In the genomic region with DNA sequence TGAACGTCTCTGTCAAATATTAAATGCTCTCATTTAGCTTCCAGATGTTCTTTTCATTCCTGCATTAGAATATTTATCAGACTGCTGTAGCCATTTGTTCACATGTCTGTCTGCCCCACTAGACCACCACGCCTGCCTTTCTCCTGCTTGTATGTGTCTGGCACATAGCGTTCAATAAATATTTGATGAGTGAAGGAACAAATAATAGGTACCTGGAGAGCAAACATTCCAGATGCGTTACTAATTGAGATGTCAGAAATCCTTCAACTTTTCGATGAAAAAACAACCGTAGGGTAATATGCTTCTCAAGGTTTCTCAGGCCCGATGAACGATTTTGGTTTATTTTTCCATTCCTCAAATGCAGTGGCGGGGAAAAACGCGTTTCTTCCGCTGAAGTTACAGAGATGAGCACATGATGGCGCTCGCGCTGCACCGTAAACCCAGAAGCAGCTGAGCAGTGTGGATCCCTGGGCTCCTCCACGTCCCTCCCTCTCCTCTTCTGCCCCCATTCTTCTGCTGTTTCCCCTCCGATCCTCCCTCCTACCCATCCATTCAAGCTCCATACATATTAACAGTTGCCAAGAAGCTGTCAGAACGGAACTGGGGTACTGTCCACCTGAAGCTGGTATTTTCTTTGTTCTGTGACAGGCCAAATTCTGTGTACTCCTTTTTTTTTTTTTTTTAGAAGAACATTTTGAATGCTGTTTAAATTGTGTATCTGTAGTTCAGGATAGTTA, we compare ENCODE assay signal across 8 cellular contexts.
DNase-seq lines count a peak whose midpoint lies in the region; ATAC-seq, FAIRE-seq and TF ChIP-seq lines count a peak whose summit lies in the region.

No MANE protein-coding gene starts in this region.

- H3K4me2 ChIP-seq in Karpas-422 (ENCODE audit: low read depth, low read length, poor library complexity, severe bottlenecking) (no peak overlapping the region), mesendoderm (ENCODE audit: low read length) (no peak overlapping the region)

- POLR2A ChIA-PET in Panc1 (lab: Charles Lee), result interaction anchor here (0.5 kb wide), 1 partner anchor 170 kb away, joined by 3 read pairs; no protein-coding TSS in a partner anchor

- no peak overlapping the region for H3K4ac ChIP-seq in mesendoderm (ENCODE audit: low read depth, low read length)

- 21 to 24% methylated on average over 19 of the region's 19 CpGs for whole genome bisulfite sequencing in endodermal cell (ENCODE audit: insufficient coverage in 1 of 2, insufficient read length in 1 of 2), 2 experiments
- WGBS in mesendoderm (ENCODE audit: extremely low coverage, insufficient coverage, low lambda C conversion rate), result no CpG with 5 or more reads among the region's 19 CpGs

- in situ Hi-C loops in Panc1 (cut with HindIII; ENCODE audit: low pct_unique_long_range_greater_than_20kb, low sequenced_read_pairs), result no loop called here

- no peak overlapping the region for H2BK120ac ChIP-seq in mesendoderm (ENCODE audit: low read depth, low read length)

- no peak overlapping the region for H3K9ac ChIP-seq in Karpas-422 (ENCODE audit: low read length)
- H3K9ac ChIP-seq in endodermal cell (ENCODE audit: extremely low read depth, low read length, poor library complexity, severe bottlenecking), result no peak overlapping the region
- H3K9ac ChIP-seq in mesendoderm (ENCODE audit: low read length), result peak overlapping the region; percentile 34

- H4K20me1 ChIP-seq in Karpas-422 (ENCODE audit: insufficient read depth, low read depth, low read length), result no peaks in the 10 kb centered on the region

- H2BK15ac ChIP-seq in mesendoderm (replicated peaks; ENCODE audit: low read depth), result no peak overlapping the region

- H3K79me2 ChIP-seq in Karpas-422 (ENCODE audit: low read length), result no peaks in the 10 kb centered on the region
- no peaks in the 10 kb centered on the region for H3K79me2 ChIP-seq in mesendoderm (ENCODE audit: control insufficient read depth, insufficient read depth, low read length)

- H3K36me3 Mint-ChIP-seq in endodermal cell (ENCODE audit: low read depth), result no peaks in the 10 kb centered on the region

- no peak overlapping the region for H4K8ac ChIP-seq in mesendoderm (ENCODE audit: low read depth, low read length)

- no peak overlapping the region for H3K18ac ChIP-seq in mesendoderm (ENCODE audit: low read length)

- H3K27me3 ChIP-seq in Karpas-422 (ENCODE audit: low read length) (no peaks in the 10 kb centered on the region), Panc1 (ENCODE audit: control insufficient read depth, insufficient read depth, low read length) (no peaks in the 10 kb centered on the region), endodermal cell (ENCODE audit: control insufficient read depth, insufficient read depth, low read length, poor library complexity, severe bottlenecking) (no peaks in the 10 kb centered on the region), mesendoderm (ENCODE audit: insufficient read depth, low read length, poor library complexity) (no peaks in the 10 kb centered on the region)

- ATAC-seq in Panc1, result peak; percentile 83

- H3K9me2 ChIP-seq in Karpas-422 (replicated peaks; ENCODE audit: insufficient read depth, low read length), result no peaks in the 10 kb centered on the region

- intact Hi-C loops in Panc1 (cut with micrococcal nuclease; ENCODE audit: unreplicated experiment), result loop anchor here (2.0 to 5.0 kb wide), 2 partner anchors 55 to 317 kb away; no protein-coding TSS in a partner anchor

- FAIRE-seq in urothelium cell line (lab: Jason Lieb, UNC), result no peak

- H3K79me1 ChIP-seq in mesendoderm (ENCODE audit: low read length), result no peaks in the 10 kb centered on the region

- no peak overlapping the region for H3K56ac ChIP-seq in mesendoderm (ENCODE audit: low read length)

- H2BK5ac ChIP-seq in mesendoderm (ENCODE audit: low read length), result no peak overlapping the region

- H3K27ac ChIP-seq in Karpas-422 (ENCODE audit: low read length) (no peak overlapping the region), Panc1 (ENCODE audit: low read length) (no peak overlapping the region), endodermal cell (ENCODE audit: low read depth, low read length) (no peak overlapping the region), mesendoderm (ENCODE audit: low read depth, low read length) (no peak overlapping the region)

- DNase-seq in NCI-H1417 (lab: John Stamatoyannopoulos, UW) (peak; percentile 43 to 80 (median 62)), NCI-H1417 treated with DMSO at 0.1 percent for 48 hours (lab: John Stamatoyannopoulos, UW) (no peak), Karpas-422 (peak; percentile 83), Panc1 (ENCODE audit: low read depth, low spot score) (peak; percentile 24), endodermal cell (peak; percentile 91), mesendoderm (peak; percentile 74), urothelium cell line (ENCODE audit: low spot score) (peak; percentile 59)
- no peak for DNase-seq in activated CD4-positive, CD25-positive, alpha-beta regulatory T cell (lab: John Stamatoyannopoulos, UW)

- H2AFZ ChIP-seq in Karpas-422 (ENCODE audit: low read length), result no peak overlapping the region

- TF ChIP-seq CTCF in Panc1 (IDR thresholded peaks at IDR 0.05), result peak; percentile 64
- peak; percentile 91 for TF ChIP-seq CTCF in endodermal cell (conservative IDR thresholded peaks at IDR 0.05)

- H3K9me3 ChIP-seq in Karpas-422 (ENCODE audit: low read length) (no peaks in the 10 kb centered on the region), Panc1 (ENCODE audit: control insufficient read depth, insufficient read depth, low read depth, low read length) (no peaks in the 10 kb centered on the region), endodermal cell (ENCODE audit: control insufficient read depth, low read length) (no peaks in the 10 kb centered on the region)

- no TSS peak for BruUV-seq in Panc1 (replicated peaks; lab: Mats Ljungman, UMichigan)

- H3K4me1 Mint-ChIP-seq in endodermal cell, result peaks cover 6% of the 10 kb centered on the region

- no peak overlapping the region for H2AK5ac ChIP-seq in mesendoderm (ENCODE audit: low read length)

- no peak overlapping the region for H3K23ac ChIP-seq in mesendoderm (ENCODE audit: low read length)

- H3K4me3 Mint-ChIP-seq in endodermal cell, result no peak overlapping the region

- peak overlapping the region; percentile 45 for H3K27ac Mint-ChIP-seq in endodermal cell

- no peaks in the 10 kb centered on the region for H3K27me3 Mint-ChIP-seq in endodermal cell (ENCODE audit: insufficient read depth)

- H3K4me3 ChIP-seq in Karpas-422 (ENCODE audit: low read length) (no peak overlapping the region), Panc1 (ENCODE audit: low read depth in 2 of 2, low read length in 2 of 2) (peak overlapping the region in 1 of 2 experiments; percentile 36; a peak in 2 of 4 replicates), endodermal cell (ENCODE audit: low read length) (no peak overlapping the region), mesendoderm (ENCODE audit: low read length) (no peak overlapping the region)

- H3K9me3 Mint-ChIP-seq in endodermal cell, result peaks cover 3% of the 10 kb centered on the region

- no peak overlapping the region for H4K5ac ChIP-seq in mesendoderm (ENCODE audit: low read length)

- H3K36me3 ChIP-seq in Karpas-422 (ENCODE audit: insufficient read depth, low read length) (no peaks in the 10 kb centered on the region), Panc1 (ENCODE audit: control insufficient read depth, insufficient read depth, low read length) (no peaks in the 10 kb centered on the region), endodermal cell (ENCODE audit: control insufficient read depth, insufficient read depth, low read length) (no peaks in the 10 kb centered on the region), mesendoderm (ENCODE audit: control insufficient read depth, insufficient read depth, low read length) (no peaks in the 10 kb centered on the region)

- CTCF ChIA-PET in Panc1 (lab: Charles Lee), result interaction anchor here (0.7 to 1.2 kb wide), 2 partner anchors 57 to 315 kb away, joined by 3 read pairs; no protein-coding TSS in a partner anchor

- H3K4me1 ChIP-seq in Karpas-422 (ENCODE audit: low read length), result 0 out of 2 replicates have a peak, but pooled peaks cover 3% of the 10 kb centered on the region
- H3K4me1 ChIP-seq in Panc1 (ENCODE audit: control insufficient read depth, insufficient read depth, low read length), result no peaks in the 10 kb centered on the region
- H3K4me1 ChIP-seq in endodermal cell (ENCODE audit: control insufficient read depth, insufficient read depth, low read length), result no peaks in the 10 kb centered on the region
- H3K4me1 ChIP-seq in mesendoderm (ENCODE audit: control insufficient read depth, low read depth, low read length), result no peaks in the 10 kb centered on the region

Comparison
In these comparisons a context has a peak if more than half of its experiments do, and no peak if none do; other contexts are left out.
1. DNase-seq: peak in NCI-H1417 (3 of 3), Karpas-422 (single experiment), Panc1 (single experiment), endodermal cell (single experiment), mesendoderm (single experiment) and urothelium cell line (single experiment); none in NCI-H1417 treated with DMSO at 0.1 percent for 48 hours (single experiment) and activated CD4-positive, CD25-positive, alpha-beta regulatory T cell (0 of 4).